ENCODE assay signal across 9 cellular contexts in the genomic region with DNA sequence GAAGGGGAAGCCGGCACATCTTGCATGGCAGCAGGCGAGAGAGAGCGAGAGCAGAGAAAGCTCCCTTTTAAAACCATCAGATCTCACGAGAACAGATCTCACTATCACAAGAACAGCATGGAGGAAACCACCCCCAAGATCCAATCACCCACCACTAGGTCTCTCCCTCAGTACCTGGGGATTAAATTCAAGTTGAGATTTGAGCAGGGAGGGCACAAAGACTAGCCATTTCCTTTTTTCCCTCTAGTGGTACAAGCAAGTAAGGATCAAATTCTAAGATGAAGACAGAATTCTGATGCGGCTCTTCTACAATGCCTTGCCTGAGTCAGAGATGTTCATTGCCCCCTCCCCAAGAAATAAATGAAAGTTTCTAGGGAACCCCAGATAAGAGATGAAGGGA. TPM values are rescaled to one million over a fixed set of nuclear protein-coding genes. Genes with fewer than 3 reads are reported as not detected.
DNase-seq lines count a peak whose midpoint lies in the region; TF ChIP-seq lines count a peak whose summit lies in the region.
"Had no signal": no experiment of that assay in that cellular context is flagged by ENCODE, and none has a peak within 500 bp of the region (broad histone marks: within the 10 kb centered on the region; RNA-seq: fewer than 3 reads in every experiment).

No MANE protein-coding gene starts in this region.

- H3K27me3 ChIP-seq in AG04450 (ENCODE audit: control insufficient read depth, insufficient read depth, low read length) = no peaks in the 10 kb centered on the region

- POLR2A ChIA-PET in AG04450 (lab: Yijun Ruan, JAX) = no interaction called here

- H3K9me3 ChIP-seq in AG04450 (ENCODE audit: control insufficient read depth, insufficient read depth, low read length) = no peaks in the 10 kb centered on the region

- no peak overlapping the region for H3K27ac ChIP-seq in AG04450 (ENCODE audit: low read depth, low read length)
- H3K27ac ChIP-seq: RWPE1 had no signal

- CTCF ChIA-PET in AG04450 (lab: Charles Lee) = interaction anchor here (0.7 to 1.3 kb wide), 6 partner anchors 8 to 246 kb away, joined by 3 to 5 read pairs (median 3); no protein-coding TSS in a partner anchor

- H3K4me3 ChIP-seq in AG04450 (ENCODE audit: low read depth, low read length) (no peak overlapping the region), fibroblast of the aortic adventitia (ENCODE audit: low read depth, low read length) (no peak overlapping the region)

- TF ChIP-seq CTCF in AG04450 (IDR thresholded peaks at IDR 0.05; ENCODE audit: low read depth, low read length) (peak; percentile 58), fibroblast of the aortic adventitia (IDR thresholded peaks at IDR 0.05; ENCODE audit: insufficient read depth, low read length) (peak; percentile 52)

- in situ Hi-C loops in SK-MEL-5 (cut with HindIII; ENCODE audit: low pct_unique_long_range_greater_than_20kb, low sequenced_read_pairs) = loop anchor here (25.0 kb wide), 1 partner anchor 169 kb away; no protein-coding TSS in a partner anchor
- in situ Hi-C loops in G401 (cut with HindIII; ENCODE audit: low sequenced_read_pairs) = loop anchor here (25.0 kb wide), 1 partner anchor 144 kb away; no protein-coding TSS in a partner anchor

- DNase-seq in AG04450 (ENCODE audit: low read depth, low spot score) (no peak), GM03348 (ENCODE audit: low spot score) (peak; percentile 30), SK-MEL-5 (ENCODE audit: low read depth, low spot score) (peak; percentile 51), fibroblast of the aortic adventitia (ENCODE audit: low read depth) (no peak), G401 (ENCODE audit: low spot score) (no peak), NCI-H1436 treated with DMSO at 0.1 percent for 48 hours (lab: John Stamatoyannopoulos, UW) (no peak), NCI-H1930 (lab: John Stamatoyannopoulos, UW) (no peak)
- DNase-seq in activated CD8-positive, alpha-beta memory T cell treated with anti-CD3 and anti-CD28 coated beads for 24 hours = no peak

RNA-seq across cellular contexts. Expression of a gene that starts 45.6 kb away (rescaled TPM):
- polyA plus RNA-seq in AG04450 (2011; rRNA removed) = 12.1 and 14.7 TPM in 2 replicates
- 29.1 and 30.7 TPM in 2 replicates for polyA minus RNA-seq in AG04450 (2011; rRNA and poly(A)+ RNA removed)
- total RNA-seq in SK-MEL-5 (2014; rRNA removed; shearing (Covaris generic)) = 34.6 and 42.2 TPM in 2 replicates
- polyA plus RNA-seq in SK-MEL-5 (2015; cell fraction: cytosol; rRNA removed) = 55.1 and 66.0 TPM in 2 replicates
- polyA plus RNA-seq in SK-MEL-5 (2015; cell fraction: nucleus; rRNA removed) = 35.8 and 44.4 TPM in 2 replicates
- total RNA-seq in fibroblast of the aortic adventitia (ENCODE audit: low replicate concordance) = 2.5 and 29.2 TPM in 2 replicates
- not detected in 2 replicates for total RNA-seq in G401 (2014; rRNA removed; shearing (Covaris generic))

Comparison
In these comparisons a context has a peak if more than half of its experiments do, and no peak if none do; other contexts are left out.
1. DNase-seq: peak in GM03348 (single experiment) and SK-MEL-5 (single experiment); none in AG04450 (single experiment), fibroblast of the aortic adventitia (single experiment), G401 (single experiment), activated CD8-positive, alpha-beta memory T cell treated with anti-CD3 and anti-CD28 coated beads for 24 hours (single experiment), NCI-H1436 treated with DMSO at 0.1 percent for 48 hours (single experiment) and NCI-H1930 (0 of 2).